In genomic region chr22:18077639-18078328, GRCh38 we compare ENCODE assay signal across 8 cellular contexts. TPM values are rescaled to one million over a fixed set of nuclear protein-coding genes. Genes with fewer than 3 reads are reported as not detected.
DNase-seq lines count a peak whose midpoint lies in the region; ATAC-seq and TF ChIP-seq lines count a peak whose summit lies in the region.

PEX26 (plus strand) TSS chr22:18077990; CDS start chr22:18078377, 387 bp downstream.

- H3K9me3 ChIP-seq in mucosa of descending colon = no peaks in the 10 kb centered on the region

- ATAC-seq in GM21447 (IDR thresholded peaks at IDR 0.05; ENCODE audit: unreplicated experiment) (peak; percentile 89), mucosa of descending colon (peak; percentile 95)

- H3K4me3 ChIP-seq in epithelial cell of esophagus (ENCODE audit: low read length) = peak within 1 kb of the TSS; percentile 97
- peak within 1 kb of the TSS; percentile 85 for H3K4me3 ChIP-seq in mucosa of descending colon

- TF ChIP-seq CTCF in epithelial cell of esophagus (IDR thresholded peaks at IDR 0.05; ENCODE audit: insufficient read depth, low read depth, low read length, missing control alignments) (no peak), mucosa of descending colon (IDR thresholded peaks at IDR 0.05) (no peak)

- peaks cover 25% of the 10 kb centered on the region for H3K4me1 ChIP-seq in mucosa of descending colon (ENCODE audit: low read depth)

- intact Hi-C loops in mucosa of descending colon (cut with DNase I, micrococcal nuclease) = loop anchor here (5.0 to 10.0 kb wide), 2 partner anchors 243 to 245 kb away; no protein-coding TSS in a partner anchor

- no peaks in the 10 kb centered on the region for H3K36me3 ChIP-seq in mucosa of descending colon (ENCODE audit: low read depth)

- DNase-seq in D341Med (ENCODE audit: low spot score) (peak; percentile 96), HuH-7 (ENCODE audit: low spot score) (peak; percentile 94), OCI-M1 (lab: John Stamatoyannopoulos, UW) (peak; percentile 98), activated T-cell treated with anti-CD3 and anti-CD28 coated beads for 4 hours (peak; percentile 90), epithelial cell of esophagus (ENCODE audit: low read depth) (peak; percentile 98), mucosa of descending colon (peak; percentile 96)
- DNase-seq in stimulated activated CD8-positive, alpha-beta memory T cell treated with anti-CD3 and anti-CD28 coated beads, Interleukin-4, amount 100 ng/mL, for 24 hours (ENCODE audit: low read depth) = peak; percentile 92

RNA-seq across cellular contexts. Expression of gene PEX26, which starts in this region (rescaled TPM):
- total RNA-seq in mucosa of descending colon = 100 to 1,000 TPM; 113 to 241 (median 123) TPM

Comparison
In these comparisons a context has a peak if more than half of its experiments do, and no peak if none do; other contexts are left out.
1. Peak in every context shown above with its lines: DNase-seq, ATAC-seq and H3K4me3 ChIP-seq.